In the genomic region with DNA sequence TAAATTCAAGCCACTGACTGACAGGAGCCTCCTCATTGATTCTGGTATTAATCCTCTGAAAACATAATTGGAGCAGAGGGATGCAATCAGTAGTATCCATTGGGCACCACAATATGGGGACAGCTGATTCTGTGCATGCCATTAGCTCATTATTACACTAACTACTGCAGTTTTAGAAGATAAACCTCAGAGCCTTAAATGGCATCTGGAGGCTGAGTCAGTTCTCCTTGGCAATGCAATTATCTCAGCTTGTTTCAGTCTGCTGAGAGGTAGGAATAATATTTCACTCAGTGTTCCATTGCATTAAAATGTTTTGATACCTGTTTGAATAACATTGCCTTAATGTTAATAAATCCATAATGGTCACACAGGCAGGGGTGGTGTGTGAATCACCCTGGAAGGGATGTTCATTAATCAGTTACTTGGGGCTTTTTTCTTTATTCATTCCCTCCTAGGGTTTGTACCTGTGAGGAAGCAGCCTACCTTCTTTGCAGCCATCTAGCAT, we compare ENCODE assay signal across 19 cellular contexts.
A peak's percentile ranks its signal among the peaks of the same experiment; 100 is the strongest.
DNase-seq lines count a peak whose midpoint lies in the region; ATAC-seq and TF ChIP-seq lines count a peak whose summit lies in the region.
"Had no signal": no experiment of that assay in that cellular context is flagged by ENCODE, and none has a peak within 500 bp of the region (broad histone marks: within the 10 kb centered on the region; RNA-seq: fewer than 3 reads in every experiment).

No MANE protein-coding gene starts in this region.

- no peaks in the 10 kb centered on the region for H3K9me3 ChIP-seq in IMR-90 (ENCODE audit: control insufficient read depth, insufficient read depth, low read length)
- H3K9me3 ChIP-seq: HAP-1 had no signal

- no TSS peak for BruUV-seq in IMR-90 (replicated peaks; lab: Mats Ljungman, UMichigan)

- H4K91ac ChIP-seq in IMR-90 (ENCODE audit: insufficient read depth, low read depth, low read length): 0 out of 2 replicates have a peak overlapping the region, but pooled peaks have one; percentile 29

- dilution Hi-C loops in IMR-90 (cut with HindIII; ENCODE audit: low sequenced_read_pairs, unreplicated experiment): no loop called here

- peak overlapping the region; percentile 5; the same call in 1 of the 2 replicates for H3K27ac ChIP-seq in IMR-90 (ENCODE audit: insufficient read depth, low read length)
- H3K27ac ChIP-seq: PC-9, RWPE1 had no signal

- H3K79me1 ChIP-seq in IMR-90 (ENCODE audit: low read depth in 1 of 2, low read length in 2 of 2): no peaks in the 10 kb centered on the region

- peak; percentile 47 for DNase-seq in NCI-H82 (lab: John Stamatoyannopoulos, UW)
- DNase-seq in NCI-H82 treated with DMSO at 0.1 percent for 48 hours (lab: John Stamatoyannopoulos, UW; ENCODE audit: unreplicated experiment): no peak
- peak; percentile 61 for DNase-seq in IMR-90
- DNase-seq in fibroblast of villous mesenchyme (ENCODE audit: low read depth): peak; percentile 12
- DNase-seq in activated T-helper 2 cell treated with anti-CD3 and anti-CD28 coated beads, Interferon-gamma antibody, Interleukin-2, Interleukin-4, amounts not matched to agents 10 μg/mL and 5 μg/mL and 100 μg/mL, durations not matched to agents 14 hours and 24 hours and 36 hours (ENCODE audit: low spot score): no peak
- DNase-seq in GM10266 (ENCODE audit: extremely low spot score): no peak
- DNase-seq in SW 1271 (lab: John Stamatoyannopoulos, UW): no peak
- no peak for DNase-seq in activated naive CD4-positive, alpha-beta T cell treated with anti-CD3 and anti-CD28 coated beads, Interleukin-2, amount 50 U/mL, for 16 hours
- DNase-seq: C1 segment of cervical spinal cord, DND-41, GDM1, NCI-H1105 treated with DMSO at 0.1 percent for 48 hours, NCI-H1694 treated with DMSO at 0.1 percent for 48 hours, NCI-H2227 treated with DMSO at 0.1 percent for 48 hours, NCI-H510A treated with DMSO at 0.1 percent for 48 hours, PC-9, SIG-M5 had no signal

- peaks cover 4% of the 10 kb centered on the region for H3K9me3 Mint-ChIP-seq in activated T-helper 2 cell treated with anti-CD3 and anti-CD28 coated beads, Interferon-gamma antibody, Interleukin-2, Interleukin-4, amounts not matched to agents 10 μg/mL and 5 μg/mL and 100 μg/mL, durations not matched to agents 14 hours and 24 hours and 36 hours

- H2BK15ac ChIP-seq in IMR-90 (ENCODE audit: low read depth, low read length): no peak overlapping the region

- peak overlapping the region in 1 of 2 experiments; percentile 17; a peak in 1 of 4 replicates for H4K8ac ChIP-seq in IMR-90 (ENCODE audit: low read depth in 2 of 2, low read length in 2 of 2)

- no peak overlapping the region for H4K5ac ChIP-seq in IMR-90 (ENCODE audit: low read depth, low read length)

- TF ChIP-seq CTCF in IMR-90 (conservative IDR thresholded peaks at IDR 0.05; ENCODE audit: low read depth, low read length) (no peak), fibroblast of villous mesenchyme (IDR thresholded peaks at IDR 0.05; ENCODE audit: insufficient read depth, low read depth, low read length) (no peak), GM10266 (IDR thresholded peaks at IDR 0.05; ENCODE audit: control insufficient read depth, insufficient read depth, low read depth, missing control alignments) (no peak)

- H3K23ac ChIP-seq in IMR-90 (ENCODE audit: low read depth, low read length): no peak overlapping the region

- H2AFZ ChIP-seq in IMR-90 (replicated peaks; ENCODE audit: low read length, poor library complexity): no peak overlapping the region
- H2AFZ ChIP-seq: PC-9 had no signal

- H3K27ac Mint-ChIP-seq in activated T-helper 2 cell treated with anti-CD3 and anti-CD28 coated beads, Interferon-gamma antibody, Interleukin-2, Interleukin-4, amounts not matched to agents 10 μg/mL and 5 μg/mL and 100 μg/mL, durations not matched to agents 14 hours and 24 hours and 36 hours: no peak overlapping the region

- H4K20me1 ChIP-seq in IMR-90 (ENCODE audit: insufficient read depth, low read length): no peaks in the 10 kb centered on the region

- no peaks in the 10 kb centered on the region for H3K36me3 ChIP-seq in IMR-90 (ENCODE audit: control insufficient read depth, insufficient read depth, low read length)
- H3K36me3 ChIP-seq: HAP-1 had no signal

- peaks cover 8% of the 10 kb centered on the region for H3K4me1 ChIP-seq in IMR-90 (ENCODE audit: control insufficient read depth, insufficient read depth, low read length)
- H3K4me1 ChIP-seq: HAP-1 had no signal

- no peak overlapping the region for H2AK5ac ChIP-seq in IMR-90 (ENCODE audit: low read depth, low read length)

- no peak overlapping the region for H2AK9ac ChIP-seq in IMR-90 (replicated peaks; ENCODE audit: low read depth, low read length, poor library complexity)

- H3K4me3 ChIP-seq in IMR-90 (ENCODE audit: insufficient read depth, low read depth, low read length) (no peak overlapping the region), fibroblast of villous mesenchyme (ENCODE audit: low read depth, low read length) (no peak overlapping the region)
- H3K4me3 ChIP-seq: HAP-1, PC-9 had no signal

- no peak for TF ChIP-seq POLR2A in IMR-90 (IDR thresholded peaks at IDR 0.05; ENCODE audit: low read depth, low read length)

- CTCF ChIA-PET in IMR-90 (lab: Yijun Ruan, JAX): interaction anchor here (0.6 to 1.1 kb wide), 3 partner anchors 10 to 211 kb away, joined by 3 to 4 read pairs (median 4); no protein-coding TSS in a partner anchor

- peak; percentile 89 for ATAC-seq in IMR-90 (ENCODE audit: low read depth)

- in situ Hi-C loops in IMR-90 (cut with MboI; ENCODE audit: low sequenced_read_pairs): no loop called here

- intact Hi-C loops in IMR-90 (cut with micrococcal nuclease): no loop called here
- intact Hi-C loops in activated T-helper 2 cell treated with anti-CD3 and anti-CD28 coated beads, Interferon-gamma antibody, Interleukin-2, Interleukin-4, amounts not matched to agents 10 μg/mL and 5 μg/mL and 100 μg/mL, durations not matched to agents 14 hours and 24 hours and 36 hours (cut with micrococcal nuclease): no loop called here

- no peaks in the 10 kb centered on the region for H3K36me3 Mint-ChIP-seq in activated T-helper 2 cell treated with anti-CD3 and anti-CD28 coated beads, Interferon-gamma antibody, Interleukin-2, Interleukin-4, amounts not matched to agents 10 μg/mL and 5 μg/mL and 100 μg/mL, durations not matched to agents 14 hours and 24 hours and 36 hours (ENCODE audit: low read depth)

- peak overlapping the region; percentile 49 for H2BK5ac ChIP-seq in IMR-90 (ENCODE audit: low read depth, low read length, poor library complexity, severe bottlenecking)

- no peaks in the 10 kb centered on the region for H3K27me3 ChIP-seq in IMR-90 (ENCODE audit: control insufficient read depth, insufficient read depth, low read length)

- no peaks in the 10 kb centered on the region for H3K9me1 ChIP-seq in IMR-90 (ENCODE audit: insufficient read depth, low read length)

- no peak overlapping the region; the same call in 1 of the 2 replicates for H2BK120ac ChIP-seq in IMR-90 (ENCODE audit: low read depth, low read length)

- H3K9ac ChIP-seq in IMR-90 (ENCODE audit: low read depth, low read length): no peak overlapping the region

- no peak for TF ChIP-seq RAD21 in IMR-90 (IDR thresholded peaks at IDR 0.05; ENCODE audit: low read length)

- H2BK20ac ChIP-seq in IMR-90 (ENCODE audit: low read depth, low read length): peak overlapping the region; percentile 64; the same call in 1 of the 2 replicates

- no peak overlapping the region for H3K4me2 ChIP-seq in IMR-90 (ENCODE audit: low read depth, low read length)
- H3K4me2 ChIP-seq: PC-9 had no signal

- no peak overlapping the region for H3K14ac ChIP-seq in IMR-90 (replicated peaks; ENCODE audit: low read depth, low read length)

- H3K56ac ChIP-seq in IMR-90 (ENCODE audit: extremely low read depth, insufficient read depth, low read length): no peak overlapping the region

- peaks cover 4% of the 10 kb centered on the region for H3K4me1 Mint-ChIP-seq in activated T-helper 2 cell treated with anti-CD3 and anti-CD28 coated beads, Interferon-gamma antibody, Interleukin-2, Interleukin-4, amounts not matched to agents 10 μg/mL and 5 μg/mL and 100 μg/mL, durations not matched to agents 14 hours and 24 hours and 36 hours (ENCODE audit: low read depth)

- no peak overlapping the region for H3K4me3 Mint-ChIP-seq in activated T-helper 2 cell treated with anti-CD3 and anti-CD28 coated beads, Interferon-gamma antibody, Interleukin-2, Interleukin-4, amounts not matched to agents 10 μg/mL and 5 μg/mL and 100 μg/mL, durations not matched to agents 14 hours and 24 hours and 36 hours (ENCODE audit: low read depth)

- no peaks in the 10 kb centered on the region for H3K27me3 Mint-ChIP-seq in activated T-helper 2 cell treated with anti-CD3 and anti-CD28 coated beads, Interferon-gamma antibody, Interleukin-2, Interleukin-4, amounts not matched to agents 10 μg/mL and 5 μg/mL and 100 μg/mL, durations not matched to agents 14 hours and 24 hours and 36 hours (ENCODE audit: low read depth)

- H3K18ac ChIP-seq in IMR-90 (ENCODE audit: low read depth, low read length): peak overlapping the region; percentile 36; the same call in 1 of the 2 replicates

- no peak overlapping the region for H3K4ac ChIP-seq in IMR-90 (ENCODE audit: low read depth, low read length)

- POLR2A ChIA-PET in IMR-90 (lab: Charles Lee; ENCODE audit: unreplicated experiment): no interaction called here

TF ChIP-seq in IMR-90, 13 proteins besides CTCF, POLR2A, EP300 and RAD21:
- TF ChIP-seq MAFK (IDR thresholded peaks at IDR 0.05; ENCODE audit: low read depth, low read length): no peak
- TF ChIP-seq, protein P1, sequence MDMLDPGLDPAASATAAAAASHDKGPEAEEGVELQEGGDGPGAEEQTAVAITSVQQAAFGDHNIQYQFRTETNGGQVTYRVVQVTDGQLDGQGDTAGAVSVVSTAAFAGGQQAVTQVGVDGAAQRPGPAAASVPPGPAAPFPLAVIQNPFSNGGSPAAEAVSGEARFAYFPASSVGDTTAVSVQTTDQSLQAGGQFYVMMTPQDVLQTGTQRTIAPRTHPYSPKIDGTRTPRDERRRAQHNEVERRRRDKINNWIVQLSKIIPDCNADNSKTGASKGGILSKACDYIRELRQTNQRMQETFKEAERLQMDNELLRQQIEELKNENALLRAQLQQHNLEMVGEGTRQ (IDR thresholded peaks at IDR 0.05; ENCODE audit: low read depth, low read length): no peak
- no peak for TF ChIP-seq SMC3 (IDR thresholded peaks at IDR 0.05; ENCODE audit: low read depth, low read length)

Comparison
In these comparisons a context has a peak if more than half of its experiments do, and no peak if none do; other contexts are left out.
1. DNase-seq: peak in NCI-H82 (single experiment), IMR-90 (single experiment) and fibroblast of villous mesenchyme (single experiment); none in NCI-H82 treated with DMSO at 0.1 percent for 48 hours (single experiment), activated T-helper 2 cell treated with anti-CD3 and anti-CD28 coated beads, Interferon-gamma antibody, Interleukin-2, Interleukin-4, amounts not matched to agents 10 μg/mL and 5 μg/mL and 100 μg/mL, durations not matched to agents 14 hours and 24 hours and 36 hours (single experiment), GM10266 (single experiment), SW 1271 (0 of 2) and activated naive CD4-positive, alpha-beta T cell treated with anti-CD3 and anti-CD28 coated beads, Interleukin-2, amount 50 U/mL, for 16 hours (single experiment).